8 cellular contexts compared by ENCODE assay signal in the genomic region with DNA sequence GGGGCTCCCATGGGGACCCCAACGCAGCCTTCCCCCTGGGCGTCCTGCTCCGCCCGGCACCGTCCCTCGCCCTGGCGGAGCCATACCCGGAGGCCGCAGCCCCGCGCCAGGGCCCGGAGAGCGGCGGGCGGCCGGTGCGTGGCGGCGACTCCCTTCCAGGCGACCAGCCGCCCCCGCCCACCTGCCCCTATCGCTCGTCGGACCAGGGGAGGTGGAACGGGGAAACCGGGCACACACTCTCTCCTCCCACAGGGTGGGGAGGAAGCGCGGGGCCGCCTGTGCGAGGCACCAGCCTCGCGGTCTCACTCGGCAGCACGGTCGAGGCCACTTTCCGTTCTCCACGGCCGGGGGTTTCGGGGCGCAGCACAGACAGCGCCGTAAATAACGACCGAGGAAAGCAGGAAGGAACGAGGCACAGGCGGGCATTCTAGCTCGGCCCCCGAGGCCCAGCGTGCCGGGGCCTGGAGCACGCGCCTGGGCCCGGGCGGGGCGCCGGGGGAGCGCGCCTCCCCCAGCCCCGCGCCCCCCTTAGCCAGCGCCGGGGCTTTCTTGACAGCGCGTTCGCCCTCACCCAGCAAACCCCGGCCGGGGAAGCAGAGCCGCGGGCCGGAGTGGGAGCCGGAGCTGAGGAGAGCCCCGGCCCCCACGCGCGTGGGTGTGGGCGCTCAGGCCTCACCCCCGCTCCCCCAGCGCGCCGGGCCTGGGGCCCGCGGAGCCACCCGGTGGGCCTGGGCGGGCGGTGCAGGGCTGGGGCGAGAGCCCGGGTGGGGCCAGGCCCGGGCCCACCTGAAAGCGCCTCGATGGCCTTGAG. TPM values are rescaled to one million over a fixed set of nuclear protein-coding genes. Genes with fewer than 3 reads are reported as not detected.
A peak's percentile ranks its signal among the peaks of the same experiment; 100 is the strongest.
DNase-seq lines count a peak whose midpoint lies in the region; ATAC-seq, FAIRE-seq and TF ChIP-seq lines count a peak whose summit lies in the region.

No MANE protein-coding gene starts in this region.

- H3K9me3 ChIP-seq in ES-I3 (ENCODE audit: control insufficient read depth, insufficient read depth, low read length): no peaks in the 10 kb centered on the region
- no peaks in the 10 kb centered on the region for H3K9me3 ChIP-seq in esophagus squamous epithelium
- no peaks in the 10 kb centered on the region for H3K9me3 ChIP-seq in pancreas

- no peaks in the 10 kb centered on the region for H3K36me3 Mint-ChIP-seq in activated CD4-positive, alpha-beta T cell treated with anti-CD3 and anti-CD28 coated beads, Interleukin-2, amount 10 ng/mL, durations not matched to agents 24 days and 14 days (ENCODE audit: low read depth)

- TF ChIP-seq CTCF in esophagus squamous epithelium (IDR thresholded peaks at IDR 0.05) (no peak), pancreas (IDR thresholded peaks at IDR 0.05) (no peak)

- intact Hi-C loops in activated CD4-positive, alpha-beta T cell treated with anti-CD3 and anti-CD28 coated beads, Interleukin-2, amount 10 ng/mL, durations not matched to agents 24 days and 14 days (cut with micrococcal nuclease): no loop called here
- intact Hi-C loops in esophagus squamous epithelium (cut with DNase I) (no loop called here), pancreas (cut with DNase I) (no loop called here)

- peaks cover 35% of the 10 kb centered on the region for H3K4me1 Mint-ChIP-seq in activated CD4-positive, alpha-beta T cell treated with anti-CD3 and anti-CD28 coated beads, Interleukin-2, amount 10 ng/mL, durations not matched to agents 24 days and 14 days

- H3K27me3 ChIP-seq in esophagus squamous epithelium: peaks cover 40 to 100% (median 65%) of the 10 kb centered on the region in 4 donors
- peaks cover 30 to 70% (median 42%) of the 10 kb centered on the region in 4 donors for H3K27me3 ChIP-seq in pancreas

- no peak overlapping the region for H3K27ac Mint-ChIP-seq in activated CD4-positive, alpha-beta T cell treated with anti-CD3 and anti-CD28 coated beads, Interleukin-2, amount 10 ng/mL, durations not matched to agents 24 days and 14 days

- ATAC-seq in HG03045 (IDR thresholded peaks at IDR 0.05; ENCODE audit: unreplicated experiment) (peak; percentile 20), pancreas (peak in 3 of 4 donors; percentile 23 to 34 (median 32))

- H3K9ac ChIP-seq in ES-I3 (ENCODE audit: low read depth, low read length): peak overlapping the region; percentile 95

- peak; percentile 83 for DNase-seq in activated CD4-positive, alpha-beta T cell treated with anti-CD3 and anti-CD28 coated beads, Interleukin-2, amount 10 ng/mL, durations not matched to agents 24 days and 14 days
- DNase-seq in esophagus squamous epithelium (lab: John Stamatoyannopoulos, UW) (no peak), pancreas (peak in 2 of 6 donors; percentile 63 to 66), 8988T (no peak), kidney tubule cell (ENCODE audit: low spot score) (no peak)
- no peak for DNase-seq in effector CD8-positive, alpha-beta T cell (lab: John Stamatoyannopoulos, UW)

- H3K9me3 Mint-ChIP-seq in activated CD4-positive, alpha-beta T cell treated with anti-CD3 and anti-CD28 coated beads, Interleukin-2, amount 10 ng/mL, durations not matched to agents 24 days and 14 days: no peaks in the 10 kb centered on the region

- H3K4me1 ChIP-seq in ES-I3 (ENCODE audit: insufficient read depth, low read length) (peaks cover 5% of the 10 kb centered on the region), esophagus squamous epithelium (peaks cover 41 to 54% (median 49%) of the 10 kb centered on the region in 3 donors), pancreas (peaks cover 0 to 35% (median 9%) of the 10 kb centered on the region in 3 donors)

- WGBS in esophagus squamous epithelium, 2 donors: no CpG with 5 or more reads among the region's 91 CpGs
- 2 to 5% methylated on average over 59 to 91 of the region's 91 CpGs for WGBS in pancreas, 2 donors

- no peak overlapping the region for H3K27ac ChIP-seq in esophagus squamous epithelium
- H3K27ac ChIP-seq in pancreas: no peak overlapping the region

- peaks cover 64% of the 10 kb centered on the region for H3K27me3 Mint-ChIP-seq in activated CD4-positive, alpha-beta T cell treated with anti-CD3 and anti-CD28 coated beads, Interleukin-2, amount 10 ng/mL, durations not matched to agents 24 days and 14 days

- H3K4me3 ChIP-seq in esophagus squamous epithelium (peak overlapping the region; percentile 19 to 60 (median 40)), pancreas (peak overlapping the region in 2 of 4 donors; percentile 12 to 39)

- H3K4me3 Mint-ChIP-seq in activated CD4-positive, alpha-beta T cell treated with anti-CD3 and anti-CD28 coated beads, Interleukin-2, amount 10 ng/mL, durations not matched to agents 24 days and 14 days: peak overlapping the region; percentile 94

- no peak for FAIRE-seq in pancreas (lab: Jason Lieb, UNC)

- H3K36me3 ChIP-seq in ES-I3 (ENCODE audit: insufficient read depth, low read length): no peaks in the 10 kb centered on the region
- H3K36me3 ChIP-seq in esophagus squamous epithelium: no peaks in the 10 kb centered on the region
- no peaks in the 10 kb centered on the region for H3K36me3 ChIP-seq in pancreas

- TF ChIP-seq POLR2A in esophagus squamous epithelium (IDR thresholded peaks at IDR 0.05): no peak

RNA-seq across cellular contexts. Expression of gene IGF2BP3, which starts 0.9 kb away (rescaled TPM):
- total RNA-seq in activated CD4-positive, alpha-beta T cell treated with anti-CD3 and anti-CD28 coated beads, Interleukin-2, amount 10 ng/mL, durations not matched to agents 24 days and 14 days: 2.2 and 2.7 TPM in 2 replicates
- total RNA-seq in esophagus squamous epithelium: 1 to 10 TPM; 1.3 to 9.3 (median 7.2) TPM
- 1 to 10 TPM in 2 of 6 donors, under 1 TPM in 4; 0.37 to 1.3 (median 0.85) TPM for total RNA-seq in pancreas
- under 1 TPM; 0.09 to 0.23 TPM for polyA plus RNA-seq in pancreas
